9 cellular contexts compared by ENCODE assay signal in genomic region chr20:51958099-51958498, GRCh38.
"Had no signal": no experiment of that assay in that cellular context is flagged by ENCODE, and none has a peak within 500 bp of the region (broad histone marks: within the 10 kb centered on the region; RNA-seq: fewer than 3 reads in every experiment).

No MANE protein-coding gene starts in this region.

- H3K36me3 ChIP-seq: esophagus muscularis mucosa had no signal

- H3K9me3 Mint-ChIP-seq: activated naive CD4-positive, alpha-beta T cell treated with anti-CD3 and anti-CD28 coated beads, Interleukin-2, amount 50 U/mL, for 24 hours; activated T-cell treated with anti-CD3 and anti-CD28 coated beads, Interleukin-2, amount 50 U/mL, for 24 hours had no signal

- H3K27ac ChIP-seq: esophagus muscularis mucosa had no signal

- H3K27ac Mint-ChIP-seq: activated CD8-positive, alpha-beta memory T cell treated with anti-CD3 and anti-CD28 coated beads, Interleukin-2, amount 10 ng/mL, durations not matched to agents 7 days and 5 days; activated naive CD4-positive, alpha-beta T cell treated with anti-CD3 and anti-CD28 coated beads, Interleukin-2, amount 50 U/mL, for 24 hours; activated T-cell treated with anti-CD3 and anti-CD28 coated beads, Interleukin-2, amount 50 U/mL, for 24 hours; naive thymus-derived CD8-positive, alpha-beta T cell had no signal

- H3K36me3 Mint-ChIP-seq: activated CD8-positive, alpha-beta memory T cell treated with anti-CD3 and anti-CD28 coated beads, Interleukin-2, amount 10 ng/mL, durations not matched to agents 7 days and 5 days; activated naive CD4-positive, alpha-beta T cell treated with anti-CD3 and anti-CD28 coated beads, Interleukin-2, amount 50 U/mL, for 24 hours; naive thymus-derived CD8-positive, alpha-beta T cell had no signal

- H3K4me3 Mint-ChIP-seq: activated CD8-positive, alpha-beta memory T cell treated with anti-CD3 and anti-CD28 coated beads, Interleukin-2, amount 10 ng/mL, durations not matched to agents 7 days and 5 days; activated naive CD4-positive, alpha-beta T cell treated with anti-CD3 and anti-CD28 coated beads, Interleukin-2, amount 50 U/mL, for 24 hours; activated T-cell treated with anti-CD3 and anti-CD28 coated beads, Interleukin-2, amount 50 U/mL, for 24 hours; naive thymus-derived CD8-positive, alpha-beta T cell had no signal

- H3K4me1 Mint-ChIP-seq: activated CD8-positive, alpha-beta memory T cell treated with anti-CD3 and anti-CD28 coated beads, Interleukin-2, amount 10 ng/mL, durations not matched to agents 7 days and 5 days had no signal

- DNase-seq: activated CD4-positive, alpha-beta T cell treated with anti-CD3 and anti-CD28 coated beads for 1 hour; activated CD4-positive, alpha-beta T cell treated with anti-CD3 and anti-CD28 coated beads, Interleukin-2, amount 50 U/mL, for 48 hours; activated CD8-positive, alpha-beta memory T cell treated with anti-CD3 and anti-CD28 coated beads, Interleukin-2, amount 10 ng/mL, durations not matched to agents 7 days and 5 days; activated effector memory CD4-positive, alpha-beta T cell treated with Interleukin-2 at 50 U/mL for 16 hours; activated T-cell treated with anti-CD3 and anti-CD28 coated beads, Interleukin-2, amount 50 U/mL, for 24 hours; mucosa of descending colon; naive thymus-derived CD8-positive, alpha-beta T cell had no signal

- H3K9me3 ChIP-seq: esophagus muscularis mucosa, mucosa of descending colon had no signal

- H3K4me1 ChIP-seq: esophagus muscularis mucosa had no signal

- H3K4me3 ChIP-seq: esophagus muscularis mucosa, mucosa of descending colon had no signal

- ATAC-seq: activated CD8-positive, alpha-beta memory T cell treated with anti-CD3 and anti-CD28 coated beads, Interleukin-2, amount 10 ng/mL, durations not matched to agents 7 days and 5 days; mucosa of descending colon; naive thymus-derived CD8-positive, alpha-beta T cell had no signal
